21 cellular contexts compared by ENCODE assay signal in the genomic region with DNA sequence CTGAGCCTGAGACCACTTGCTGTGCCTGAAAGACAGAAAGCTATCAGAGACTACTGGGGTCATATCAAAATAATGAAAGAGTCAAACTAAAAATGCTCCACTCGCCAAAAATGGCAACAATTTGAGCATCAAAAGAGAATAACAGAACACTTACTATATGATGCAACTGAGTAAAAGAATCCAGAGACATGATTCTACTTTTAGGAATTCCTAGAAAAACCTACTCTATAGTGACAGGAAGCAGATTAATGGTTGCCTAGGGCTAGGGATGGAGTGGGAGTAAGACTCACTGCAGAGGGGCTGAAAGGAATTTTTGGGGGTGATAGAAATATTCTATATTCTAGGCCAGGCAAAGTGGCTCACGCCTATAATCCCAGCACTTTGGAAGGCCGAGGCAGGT. TPM values are rescaled to one million over a fixed set of nuclear protein-coding genes. Genes with fewer than 3 reads are reported as not detected.
DNase-seq lines count a peak whose midpoint lies in the region; ATAC-seq and TF ChIP-seq lines count a peak whose summit lies in the region.
"Had no signal": no experiment of that assay in that cellular context is flagged by ENCODE, and none has a peak within 500 bp of the region (broad histone marks: within the 10 kb centered on the region; RNA-seq: fewer than 3 reads in every experiment).

No MANE protein-coding gene starts in this region.

- no peaks in the 10 kb centered on the region for H3K27me3 ChIP-seq in A673 (replicated peaks; ENCODE audit: insufficient read depth, low read depth, low read length, poor library complexity)
- H3K27me3 ChIP-seq: MG63 had no signal

- H3K27ac ChIP-seq in A673 (ENCODE audit: low read depth, low read length, poor library complexity, severe bottlenecking) = no peak overlapping the region
- no peak overlapping the region for H3K27ac ChIP-seq in HEK293 (ENCODE audit: extremely low read depth, low read depth, low read length)
- H3K27ac ChIP-seq: HL-60 had no signal

- H3K27ac Mint-ChIP-seq in chondrocyte (ENCODE audit: unreplicated experiment) = peak overlapping the region; percentile 54

- TF ChIP-seq CTCF in A673 (conservative IDR thresholded peaks at IDR 0.05; ENCODE audit: low read depth, low read length) (no peak), HEK293 (tag by site-specific recombination; IDR thresholded peaks at IDR 0.05) (no peak), chondrocyte (IDR thresholded peaks at IDR 0.05) (no peak)

- ATAC-seq in HG02759 (IDR thresholded peaks at IDR 0.05; ENCODE audit: unreplicated experiment) = no peak
- ATAC-seq: HCT116, Panc1, SK-N-SH treated with all-trans-retinoic acid at 6 μM for 48 hours had no signal

- H3K4me1 Mint-ChIP-seq in chondrocyte (ENCODE audit: low read depth) = peaks cover 12% of the 10 kb centered on the region

- CTCF ChIA-PET in A673 (lab: Charles Lee) (no interaction called here), HEK293 (lab: Yijun Ruan, JAX) (interaction anchor here (0.9 kb wide), 1 partner anchor 9 kb away, joined by 3 read pairs; no protein-coding TSS in a partner anchor)

- intact Hi-C loops in A673 (cut with micrococcal nuclease; ENCODE audit: unreplicated experiment) = loop anchor here (10.0 kb wide), 1 partner anchor 653 kb away; no protein-coding TSS in a partner anchor

- H3K4me3 ChIP-seq in A673 (ENCODE audit: low read depth, low read length, poor library complexity, severe bottlenecking) (no peak overlapping the region), HEK293 (ENCODE audit: low read depth, low read length) (no peak overlapping the region)
- H3K4me3 ChIP-seq: MG63 had no signal

- peaks cover 2% of the 10 kb centered on the region for H3K9me3 Mint-ChIP-seq in chondrocyte (ENCODE audit: low read depth)

- H3K36me3 Mint-ChIP-seq in chondrocyte (ENCODE audit: low read depth) = no peaks in the 10 kb centered on the region

- no TSS peak for BruUV-seq in A673 (replicated peaks; lab: Mats Ljungman, UMichigan)

- H3K4me3 Mint-ChIP-seq in chondrocyte (ENCODE audit: unreplicated experiment) = no peak overlapping the region

- H3K36me3 ChIP-seq in A673 (ENCODE audit: insufficient read depth, low read length, poor library complexity, severe bottlenecking) (no peaks in the 10 kb centered on the region), HEK293 (ENCODE audit: control insufficient read depth in 2 of 2, insufficient read depth in 1 of 2, low read length in 2 of 2) (no peaks in the 10 kb centered on the region)
- H3K36me3 ChIP-seq: MG63 had no signal

- H3K4me1 ChIP-seq in A673 (ENCODE audit: insufficient read depth, low read length, poor library complexity, severe bottlenecking) (peaks cover 12% of the 10 kb centered on the region), HEK293 (ENCODE audit: control insufficient read depth, insufficient read depth, low read length) (no peaks in the 10 kb centered on the region)

- no peaks in the 10 kb centered on the region for H3K27me3 Mint-ChIP-seq in chondrocyte (ENCODE audit: low read depth)

- peak; percentile 68 for DNase-seq in A673 (ENCODE audit: low spot score)
- peak; percentile 54 for DNase-seq in RPMI7951 (ENCODE audit: low read depth)
- no peak for DNase-seq in chondrocyte (ENCODE audit: low spot score)
- DNase-seq in SKM-1 treated with dmso at 0.1 percent for 144 hours (lab: John Stamatoyannopoulos, UW; ENCODE audit: unreplicated experiment) = no peak
- no peak for DNase-seq in T-helper 9 cell
- DNase-seq: 8988T, DMS153, DND-41, KBM-7, MG63, NCI-H1105 treated with DMSO at 0.1 percent for 48 hours, NCI-H146, NCI-H1930, NCI-H510A, NCI-H69 had no signal

- POLR2A ChIA-PET in A673 (lab: Charles Lee; ENCODE audit: low non-redundant PET) = no interaction called here
- POLR2A ChIA-PET in HEK293 (lab: Yijun Ruan, JAX) = no interaction called here

- no peaks in the 10 kb centered on the region for H3K9me3 ChIP-seq in A673 (ENCODE audit: low read depth, low read length, poor library complexity, severe bottlenecking)
- H3K9me3 ChIP-seq in HEK293 (ENCODE audit: control insufficient read depth, insufficient read depth, low read depth, low read length) = no peaks in the 10 kb centered on the region
- H3K9me3 ChIP-seq: MG63 had no signal

TF ChIP-seq in HEK293, 187 proteins besides CTCF, POLR2A, EP300 and RAD21:
- TF ChIP-seq, protein P1, sequence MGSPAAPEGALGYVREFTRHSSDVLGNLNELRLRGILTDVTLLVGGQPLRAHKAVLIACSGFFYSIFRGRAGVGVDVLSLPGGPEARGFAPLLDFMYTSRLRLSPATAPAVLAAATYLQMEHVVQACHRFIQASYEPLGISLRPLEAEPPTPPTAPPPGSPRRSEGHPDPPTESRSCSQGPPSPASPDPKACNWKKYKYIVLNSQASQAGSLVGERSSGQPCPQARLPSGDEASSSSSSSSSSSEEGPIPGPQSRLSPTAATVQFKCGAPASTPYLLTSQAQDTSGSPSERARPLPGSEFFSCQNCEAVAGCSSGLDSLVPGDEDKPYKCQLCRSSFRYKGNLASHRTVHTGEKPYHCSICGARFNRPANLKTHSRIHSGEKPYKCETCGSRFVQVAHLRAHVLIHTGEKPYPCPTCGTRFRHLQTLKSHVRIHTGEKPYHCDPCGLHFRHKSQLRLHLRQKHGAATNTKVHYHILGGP (tag by site-specific recombination; IDR thresholded peaks at IDR 0.05) = peak; percentile 89; the same call in 1 of the 2 replicates
- TF ChIP-seq, protein P2, sequence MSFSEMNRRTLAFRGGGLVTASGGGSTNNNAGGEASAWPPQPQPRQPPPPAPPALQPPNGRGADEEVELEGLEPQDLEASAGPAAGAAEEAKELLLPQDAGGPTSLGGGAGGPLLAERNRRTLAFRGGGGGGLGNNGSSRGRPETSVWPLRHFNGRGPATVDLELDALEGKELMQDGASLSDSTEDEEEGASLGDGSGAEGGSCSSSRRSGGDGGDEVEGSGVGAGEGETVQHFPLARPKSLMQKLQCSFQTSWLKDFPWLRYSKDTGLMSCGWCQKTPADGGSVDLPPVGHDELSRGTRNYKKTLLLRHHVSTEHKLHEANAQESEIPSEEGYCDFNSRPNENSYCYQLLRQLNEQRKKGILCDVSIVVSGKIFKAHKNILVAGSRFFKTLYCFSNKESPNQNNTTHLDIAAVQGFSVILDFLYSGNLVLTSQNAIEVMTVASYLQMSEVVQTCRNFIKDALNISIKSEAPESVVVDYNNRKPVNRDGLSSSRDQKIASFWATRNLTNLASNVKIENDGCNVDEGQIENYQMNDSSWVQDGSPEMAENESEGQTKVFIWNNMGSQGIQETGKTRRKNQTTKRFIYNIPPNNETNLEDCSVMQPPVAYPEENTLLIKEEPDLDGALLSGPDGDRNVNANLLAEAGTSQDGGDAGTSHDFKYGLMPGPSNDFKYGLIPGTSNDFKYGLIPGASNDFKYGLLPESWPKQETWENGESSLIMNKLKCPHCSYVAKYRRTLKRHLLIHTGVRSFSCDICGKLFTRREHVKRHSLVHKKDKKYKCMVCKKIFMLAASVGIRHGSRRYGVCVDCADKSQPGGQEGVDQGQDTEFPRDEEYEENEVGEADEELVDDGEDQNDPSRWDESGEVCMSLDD (tag by site-specific recombination; IDR thresholded peaks at IDR 0.05) = no peak

RNA-seq across cellular contexts. Expression of a gene that starts 29.4 kb away (rescaled TPM):
- total RNA-seq in A673 (2021) (74.0 and 79.1 TPM in 2 replicates), chondrocyte (80.4 to 84.4 TPM (median 84.2 TPM) in 3 replicates)
- 62.2 and 68.0 TPM in 2 replicates for total RNA-seq in RPMI7951 (2014; rRNA removed; shearing (Covaris generic))

RNA-seq across cellular contexts. Expression of a gene that starts 42.3 kb away (rescaled TPM):
- total RNA-seq in A673 (2021) (6.8 and 6.9 TPM in 2 replicates), chondrocyte (0.12 to 0.35 TPM (median 0.26 TPM) in 3 replicates)
- total RNA-seq in RPMI7951 (2014; rRNA removed; shearing (Covaris generic)) = 3.6 and 3.8 TPM in 2 replicates

Comparison
In these comparisons a context has a peak if more than half of its experiments do, and no peak if none do; other contexts are left out.
1. DNase-seq: peak in A673 (single experiment) and RPMI7951 (single experiment); none in chondrocyte (single experiment), SKM-1 treated with dmso at 0.1 percent for 144 hours (single experiment) and T-helper 9 cell (single experiment).